Comparison of ENCODE assay signal across 1 cellular context in the genomic region with DNA sequence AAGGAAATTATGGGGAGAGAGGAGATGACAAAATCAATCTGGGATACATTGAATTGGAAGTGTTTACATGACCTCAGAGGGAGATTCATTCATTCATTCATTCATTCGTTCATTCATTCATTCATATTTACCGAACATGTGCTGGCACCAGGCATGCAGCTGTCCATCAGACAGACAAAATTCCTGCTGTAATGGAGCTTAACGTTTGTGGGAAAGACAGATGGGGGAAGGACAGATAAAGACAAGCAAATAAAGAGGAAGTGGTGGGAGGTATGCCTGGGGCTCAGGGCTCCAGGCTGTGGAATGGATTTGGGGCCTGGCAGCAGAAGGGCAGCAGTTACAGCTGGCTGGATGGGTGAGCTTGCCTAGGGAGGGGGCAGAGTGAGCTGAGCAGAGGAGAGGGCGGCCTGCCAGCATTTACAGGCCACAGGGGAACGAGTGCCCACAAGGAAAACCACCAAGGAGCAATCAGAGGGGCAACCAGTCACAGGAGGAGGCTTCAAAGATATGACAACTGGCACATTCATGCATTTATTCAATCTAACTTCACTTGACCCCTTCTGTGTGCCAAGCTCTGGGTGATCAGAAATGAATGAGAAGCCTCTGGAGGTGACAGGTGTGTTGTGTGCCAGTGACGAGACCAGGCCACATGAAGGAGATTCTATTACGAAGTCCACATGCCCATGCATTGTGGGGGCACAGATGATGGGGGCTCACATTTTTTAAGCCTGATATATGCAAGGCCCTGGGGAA.
TF ChIP-seq lines count a peak whose summit lies in the region.

No MANE protein-coding gene starts in this region.

TF ChIP-seq in K562, 482 proteins besides CTCF, POLR2A, EP300 and RAD21 (continued from another document and continues in another):
- TF ChIP-seq, protein P1, sequence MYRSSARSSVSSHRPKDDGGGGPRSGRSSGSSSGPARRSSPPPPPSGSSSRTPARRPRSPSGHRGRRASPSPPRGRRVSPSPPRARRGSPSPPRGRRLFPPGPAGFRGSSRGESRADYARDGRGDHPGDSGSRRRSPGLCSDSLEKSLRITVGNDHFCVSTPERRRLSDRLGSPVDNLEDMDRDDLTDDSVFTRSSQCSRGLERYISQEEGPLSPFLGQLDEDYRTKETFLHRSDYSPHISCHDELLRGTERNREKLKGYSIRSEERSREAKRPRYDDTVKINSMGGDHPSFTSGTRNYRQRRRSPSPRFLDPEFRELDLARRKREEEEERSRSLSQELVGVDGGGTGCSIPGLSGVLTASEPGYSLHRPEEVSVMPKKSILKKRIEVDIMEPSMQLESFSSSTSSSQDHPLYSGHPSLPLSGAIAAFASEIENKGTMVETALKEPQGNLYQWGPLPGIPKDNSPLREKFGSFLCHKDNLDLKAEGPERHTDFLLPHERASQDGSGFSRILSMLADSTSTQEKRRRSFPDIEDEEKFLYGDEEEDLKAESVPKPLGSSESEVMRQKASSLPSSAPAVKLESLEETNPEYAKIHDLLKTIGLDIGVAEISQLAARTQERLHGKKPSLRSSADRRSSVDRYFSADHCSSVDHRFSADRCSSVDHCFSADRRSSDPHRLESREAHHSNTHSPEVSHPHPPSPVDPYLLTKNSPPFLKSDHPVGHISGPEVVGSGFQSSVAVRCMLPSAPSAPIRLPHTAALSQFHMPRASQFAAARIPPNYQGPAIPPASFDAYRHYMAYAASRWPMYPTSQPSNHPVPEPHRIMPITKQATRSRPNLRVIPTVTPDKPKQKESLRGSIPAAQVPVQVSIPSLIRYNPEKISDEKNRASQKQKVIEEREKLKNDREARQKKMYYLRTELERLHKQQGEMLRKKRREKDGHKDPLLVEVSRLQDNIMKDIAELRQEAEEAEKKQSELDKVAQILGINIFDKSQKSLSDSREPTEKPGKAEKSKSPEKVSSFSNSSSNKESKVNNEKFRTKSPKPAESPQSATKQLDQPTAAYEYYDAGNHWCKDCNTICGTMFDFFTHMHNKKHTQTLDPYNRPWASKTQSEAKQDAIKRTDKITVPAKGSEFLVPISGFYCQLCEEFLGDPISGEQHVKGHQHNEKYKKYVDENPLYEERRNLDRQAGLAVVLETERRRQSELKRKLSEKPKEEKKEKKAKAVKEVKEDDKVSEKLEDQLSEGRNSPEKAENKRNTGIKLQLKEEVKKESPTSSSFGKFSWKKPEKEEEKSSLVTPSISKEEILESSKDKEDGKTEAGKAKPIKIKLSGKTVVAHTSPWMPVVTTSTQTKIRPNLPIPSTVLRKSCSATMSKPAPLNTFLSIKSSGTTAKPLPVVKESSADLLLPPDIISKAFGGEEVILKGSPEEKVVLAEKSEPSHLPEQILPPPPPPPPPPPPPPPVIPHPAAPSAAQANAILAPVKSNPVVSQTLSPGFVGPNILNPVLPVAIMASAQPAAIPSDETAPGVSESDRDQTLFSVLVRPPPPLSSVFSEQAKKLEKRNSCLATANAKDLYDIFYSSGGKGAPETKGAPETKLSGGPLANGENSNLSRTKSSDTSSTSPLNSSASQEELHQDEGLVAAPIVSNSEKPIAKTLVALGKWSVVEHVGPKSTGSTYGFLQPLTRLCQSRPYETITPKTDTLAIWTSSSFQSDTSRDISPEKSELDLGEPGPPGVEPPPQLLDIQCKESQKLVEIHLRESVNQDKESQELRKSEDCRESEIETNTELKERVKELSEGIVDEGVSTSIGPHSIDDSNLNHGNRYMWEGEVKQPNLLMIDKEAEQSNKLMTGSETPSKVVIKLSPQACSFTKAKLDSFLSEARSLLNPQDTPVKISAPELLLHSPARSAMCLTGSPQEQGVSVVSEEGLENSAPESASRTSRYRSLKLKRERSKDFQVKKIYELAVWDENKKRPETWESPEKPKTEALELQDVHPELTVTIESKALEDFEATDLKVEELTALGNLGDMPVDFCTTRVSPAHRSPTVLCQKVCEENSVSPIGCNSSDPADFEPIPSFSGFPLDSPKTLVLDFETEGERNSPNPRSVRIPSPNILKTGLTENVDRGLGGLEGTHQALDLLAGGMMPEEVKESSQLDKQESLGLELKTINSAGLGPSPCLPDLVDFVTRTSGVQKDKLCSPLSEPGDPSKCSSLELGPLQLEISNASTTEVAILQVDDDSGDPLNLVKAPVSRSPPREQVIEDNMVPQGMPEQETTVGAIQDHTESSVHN (IDR thresholded peaks at IDR 0.05; ENCODE audit: borderline replicate concordance in 1 of 2, low read depth in 1 of 2) = 0 out of 4 replicates have a peak, but pooled peaks of 1 of the 2 experiments have one; percentile 33
- TF ChIP-seq XRCC3 (IDR thresholded peaks at IDR 0.05) = no peak
- no peak for TF ChIP-seq SIX5 (IDR thresholded peaks at IDR 0.05; ENCODE audit: borderline replicate concordance in 1 of 2, insufficient read depth in 1 of 2, low read depth in 1 of 2, low read length in 2 of 2)
- TF ChIP-seq ZNF239 (CRISPR knock-in tag; IDR thresholded peaks at IDR 0.05) = no peak
- TF ChIP-seq, protein P2, sequence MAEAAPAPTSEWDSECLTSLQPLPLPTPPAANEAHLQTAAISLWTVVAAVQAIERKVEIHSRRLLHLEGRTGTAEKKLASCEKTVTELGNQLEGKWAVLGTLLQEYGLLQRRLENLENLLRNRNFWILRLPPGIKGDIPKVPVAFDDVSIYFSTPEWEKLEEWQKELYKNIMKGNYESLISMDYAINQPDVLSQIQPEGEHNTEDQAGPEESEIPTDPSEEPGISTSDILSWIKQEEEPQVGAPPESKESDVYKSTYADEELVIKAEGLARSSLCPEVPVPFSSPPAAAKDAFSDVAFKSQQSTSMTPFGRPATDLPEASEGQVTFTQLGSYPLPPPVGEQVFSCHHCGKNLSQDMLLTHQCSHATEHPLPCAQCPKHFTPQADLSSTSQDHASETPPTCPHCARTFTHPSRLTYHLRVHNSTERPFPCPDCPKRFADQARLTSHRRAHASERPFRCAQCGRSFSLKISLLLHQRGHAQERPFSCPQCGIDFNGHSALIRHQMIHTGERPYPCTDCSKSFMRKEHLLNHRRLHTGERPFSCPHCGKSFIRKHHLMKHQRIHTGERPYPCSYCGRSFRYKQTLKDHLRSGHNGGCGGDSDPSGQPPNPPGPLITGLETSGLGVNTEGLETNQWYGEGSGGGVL (CRISPR knock-in tag; IDR thresholded peaks at IDR 0.05) = no peak
- TF ChIP-seq, protein P3, sequence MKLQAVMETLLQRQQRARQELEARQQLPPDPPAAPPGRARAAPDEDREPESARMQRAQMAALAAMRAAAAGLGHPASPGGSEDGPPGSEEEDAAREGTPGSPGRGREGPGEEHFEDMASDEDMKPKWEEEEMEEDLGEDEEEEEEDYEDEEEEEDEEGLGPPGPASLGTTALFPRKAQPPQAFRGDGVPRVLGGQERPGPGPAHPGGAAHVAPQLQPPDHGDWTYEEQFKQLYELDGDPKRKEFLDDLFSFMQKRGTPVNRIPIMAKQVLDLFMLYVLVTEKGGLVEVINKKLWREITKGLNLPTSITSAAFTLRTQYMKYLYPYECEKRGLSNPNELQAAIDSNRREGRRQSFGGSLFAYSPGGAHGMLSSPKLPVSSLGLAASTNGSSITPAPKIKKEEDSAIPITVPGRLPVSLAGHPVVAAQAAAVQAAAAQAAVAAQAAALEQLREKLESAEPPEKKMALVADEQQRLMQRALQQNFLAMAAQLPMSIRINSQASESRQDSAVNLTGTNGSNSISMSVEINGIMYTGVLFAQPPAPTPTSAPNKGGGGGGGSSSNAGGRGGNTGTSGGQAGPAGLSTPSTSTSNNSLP (IDR thresholded peaks at IDR 0.05; ENCODE audit: borderline replicate concordance, low read depth, low read length) = no peak
- no peak for TF ChIP-seq IRF1 (CRISPR knock-in tag; IDR thresholded peaks at IDR 0.05; ENCODE audit: borderline replicate concordance)
- no peak for TF ChIP-seq ETV1 (tag; conservative IDR thresholded peaks at IDR 0.05; ENCODE audit: low read depth)
- TF ChIP-seq ZNF277 (CRISPR knock-in tag; IDR thresholded peaks at IDR 0.05; ENCODE audit: borderline replicate concordance) = no peak
- TF ChIP-seq MAFG (tag; conservative IDR thresholded peaks at IDR 0.05) = no peak
- TF ChIP-seq ARID1B (IDR thresholded peaks at IDR 0.05) = peak; percentile 63
- TF ChIP-seq NCOA4 (IDR thresholded peaks at IDR 0.05; ENCODE audit: partially characterized antibody) = no peak
- no peak for TF ChIP-seq MCM5 (IDR thresholded peaks at IDR 0.05; ENCODE audit: low read depth)
- TF ChIP-seq MEIS2 (IDR thresholded peaks at IDR 0.05; ENCODE audit: partially characterized antibody) = peak; percentile 53
- no peak for TF ChIP-seq ETV5 (CRISPR knock-in tag; IDR thresholded peaks at IDR 0.05; ENCODE audit: low read depth)
- no peak for TF ChIP-seq NR1H2 (CRISPR knock-in tag; IDR thresholded peaks at IDR 0.05)
- no peak for TF ChIP-seq NFE2 (IDR thresholded peaks at IDR 0.05; ENCODE audit: low read depth)
- 0 out of 2 replicates have a peak, but pooled peaks have one; percentile 7 for TF ChIP-seq BHLHE40 (IDR thresholded peaks at IDR 0.05; ENCODE audit: low read length)
- no peak for TF ChIP-seq ETS1 (conservative IDR thresholded peaks at IDR 0.05; ENCODE audit: control insufficient read depth, low read depth, low read length)
- TF ChIP-seq SNRNP70 (optimal IDR thresholded peaks at IDR 0.05; ENCODE audit: low read depth, low read length) = no peak
- no peak for TF ChIP-seq FOXJ2 (tag; IDR thresholded peaks at IDR 0.05)
- TF ChIP-seq TBL1XR1 (IDR thresholded peaks at IDR 0.05; ENCODE audit: low read length in 2 of 2) = no peak
- no peak for TF ChIP-seq ZFP91 (CRISPR knock-in tag; IDR thresholded peaks at IDR 0.05)
- TF ChIP-seq KLF6 (CRISPR knock-in tag; IDR thresholded peaks at IDR 0.05; ENCODE audit: borderline replicate concordance) = no peak
- TF ChIP-seq, protein P4, sequence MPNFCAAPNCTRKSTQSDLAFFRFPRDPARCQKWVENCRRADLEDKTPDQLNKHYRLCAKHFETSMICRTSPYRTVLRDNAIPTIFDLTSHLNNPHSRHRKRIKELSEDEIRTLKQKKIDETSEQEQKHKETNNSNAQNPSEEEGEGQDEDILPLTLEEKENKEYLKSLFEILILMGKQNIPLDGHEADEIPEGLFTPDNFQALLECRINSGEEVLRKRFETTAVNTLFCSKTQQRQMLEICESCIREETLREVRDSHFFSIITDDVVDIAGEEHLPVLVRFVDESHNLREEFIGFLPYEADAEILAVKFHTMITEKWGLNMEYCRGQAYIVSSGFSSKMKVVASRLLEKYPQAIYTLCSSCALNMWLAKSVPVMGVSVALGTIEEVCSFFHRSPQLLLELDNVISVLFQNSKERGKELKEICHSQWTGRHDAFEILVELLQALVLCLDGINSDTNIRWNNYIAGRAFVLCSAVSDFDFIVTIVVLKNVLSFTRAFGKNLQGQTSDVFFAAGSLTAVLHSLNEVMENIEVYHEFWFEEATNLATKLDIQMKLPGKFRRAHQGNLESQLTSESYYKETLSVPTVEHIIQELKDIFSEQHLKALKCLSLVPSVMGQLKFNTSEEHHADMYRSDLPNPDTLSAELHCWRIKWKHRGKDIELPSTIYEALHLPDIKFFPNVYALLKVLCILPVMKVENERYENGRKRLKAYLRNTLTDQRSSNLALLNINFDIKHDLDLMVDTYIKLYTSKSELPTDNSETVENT (CRISPR knock-in tag; IDR thresholded peaks at IDR 0.05) = no peak
- no peak for TF ChIP-seq MEF2D (tag; conservative IDR thresholded peaks at IDR 0.05; ENCODE audit: low read depth)
- no peak for TF ChIP-seq HDAC8 (tag; IDR thresholded peaks at IDR 0.05)
- TF ChIP-seq RBM39 (optimal IDR thresholded peaks at IDR 0.05; ENCODE audit: low read depth, low read length) = no peak
- TF ChIP-seq, protein P5, sequence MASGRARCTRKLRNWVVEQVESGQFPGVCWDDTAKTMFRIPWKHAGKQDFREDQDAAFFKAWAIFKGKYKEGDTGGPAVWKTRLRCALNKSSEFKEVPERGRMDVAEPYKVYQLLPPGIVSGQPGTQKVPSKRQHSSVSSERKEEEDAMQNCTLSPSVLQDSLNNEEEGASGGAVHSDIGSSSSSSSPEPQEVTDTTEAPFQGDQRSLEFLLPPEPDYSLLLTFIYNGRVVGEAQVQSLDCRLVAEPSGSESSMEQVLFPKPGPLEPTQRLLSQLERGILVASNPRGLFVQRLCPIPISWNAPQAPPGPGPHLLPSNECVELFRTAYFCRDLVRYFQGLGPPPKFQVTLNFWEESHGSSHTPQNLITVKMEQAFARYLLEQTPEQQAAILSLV (tag; IDR thresholded peaks at IDR 0.05) = no peak
- no peak for TF ChIP-seq ZNF696 (CRISPR knock-in tag; conservative IDR thresholded peaks at IDR 0.05)
- no peak for TF ChIP-seq CEBPG (CRISPR knock-in tag; IDR thresholded peaks at IDR 0.05)
- no peak for TF ChIP-seq CEBPG (tag; conservative IDR thresholded peaks at IDR 0.05 in 1 of 2, IDR thresholded peaks at IDR 0.05 in 1 of 2)
- peak; percentile 64 for TF ChIP-seq CBFA2T3 (IDR thresholded peaks at IDR 0.05)
- TF ChIP-seq L3MBTL2 (IDR thresholded peaks at IDR 0.05) = no peak
- TF ChIP-seq BRCA1 (IDR thresholded peaks at IDR 0.05) = no peak
- TF ChIP-seq BRCA1 (CRISPR knock-in tag; IDR thresholded peaks at IDR 0.05) = no peak
- TF ChIP-seq ZNF586 (CRISPR knock-in tag; conservative IDR thresholded peaks at IDR 0.05) = no peak
